In genomic region chr4:56861365-56861764, GRCh38 we compare ENCODE assay signal across 19 cellular contexts. TPM values are rescaled to one million over a fixed set of nuclear protein-coding genes. Genes with fewer than 3 reads are reported as not detected.
DNase-seq lines count a peak whose midpoint lies in the region; ATAC-seq and TF ChIP-seq lines count a peak whose summit lies in the region.
"Had no signal": no experiment of that assay in that cellular context is flagged by ENCODE, and none has a peak within 500 bp of the region (broad histone marks: within the 10 kb centered on the region; RNA-seq: fewer than 3 reads in every experiment).

No MANE protein-coding gene starts in this region.

- no peaks in the 10 kb centered on the region for H3K36me3 Mint-ChIP-seq in activated CD4-positive, alpha-beta T cell treated with anti-CD3 and anti-CD28 coated beads for 36 hours (ENCODE audit: low read depth)
- no peaks in the 10 kb centered on the region for H3K36me3 Mint-ChIP-seq in neural progenitor cell
- H3K36me3 Mint-ChIP-seq: naive B cell had no signal

- no TSS peak for BruUV-seq in mammary epithelial cell (replicated peaks; lab: Mats Ljungman, UMichigan)

- no peak overlapping the region for H3K4me3 ChIP-seq in mammary epithelial cell (replicated peaks in 1 of 3; ENCODE audit: insufficient read depth in 1 of 3, low read depth in 2 of 3, low read length in 3 of 3)
- no peak overlapping the region for H3K4me3 ChIP-seq in neural progenitor cell
- no peak overlapping the region for H3K4me3 ChIP-seq in osteoblast (ENCODE audit: insufficient read depth, low read length)
- H3K4me3 ChIP-seq: ascending aorta, prostate gland, vagina had no signal

- peak; percentile 7 for DNase-seq in activated CD4-positive, alpha-beta T cell treated with anti-CD3 and anti-CD28 coated beads for 36 hours
- DNase-seq in activated CD4-positive, alpha-beta T cell treated with anti-CD3 and anti-CD28 coated beads, Interleukin-2, amount 50 U/mL, for 48 hours = no peak
- DNase-seq in M059J (ENCODE audit: low read depth) (peak; percentile 50), mammary epithelial cell (peak; percentile 16), neural progenitor cell (ENCODE audit: low spot score) (peak; percentile 29), osteoblast (ENCODE audit: insufficient read length, low spot score, missing footprints) (no peak), putamen (ENCODE audit: low spot score) (no peak)
- DNase-seq in stimulated activated CD4-positive, alpha-beta T cell treated with anti-CD3 and anti-CD28 coated beads, Interleukin-15, amount 100 ng/mL, for 24 hours = no peak
- DNase-seq: activated gamma-delta T cell treated with Interleukin-2 at 50 U/mL for 16 hours; CD4-positive, alpha-beta T cell; GF-D8; MV-4-11; naive B cell; NCI-H2081; NCI-H774 had no signal

- H3K9me3 Mint-ChIP-seq in activated CD4-positive, alpha-beta T cell treated with anti-CD3 and anti-CD28 coated beads for 36 hours (ENCODE audit: low read depth) = no peaks in the 10 kb centered on the region
- peaks cover 5% of the 10 kb centered on the region for H3K9me3 Mint-ChIP-seq in neural progenitor cell
- H3K9me3 Mint-ChIP-seq: CD4-positive, alpha-beta T cell; naive B cell had no signal

- no peak overlapping the region for H3K27ac ChIP-seq in mammary epithelial cell (ENCODE audit: insufficient read depth, low read depth, low read length)
- no peak overlapping the region for H3K27ac ChIP-seq in neural progenitor cell
- no peak overlapping the region for H3K27ac ChIP-seq in osteoblast (ENCODE audit: low read depth, low read length)
- H3K27ac ChIP-seq: ascending aorta, prostate gland, vagina had no signal

- no peak for ATAC-seq in activated CD4-positive, alpha-beta T cell treated with anti-CD3 and anti-CD28 coated beads for 36 hours

- H2AFZ ChIP-seq in mammary epithelial cell (ENCODE audit: low read depth, low read length) = no peak overlapping the region
- no peak overlapping the region for H2AFZ ChIP-seq in neural progenitor cell (replicated peaks)
- H2AFZ ChIP-seq in osteoblast (ENCODE audit: low read length) = no peak overlapping the region

- CTCF ChIA-PET in activated CD4-positive, alpha-beta T cell treated with anti-CD3 and anti-CD28 coated beads for 36 hours (lab: Charles Lee) = interaction anchor here (0.6 to 1.4 kb wide), 2 partner anchors 12 to 90 kb away, joined by 3 to 4 read pairs; no protein-coding TSS in a partner anchor
- CTCF ChIA-PET in mammary epithelial cell (lab: Charles Lee; ENCODE audit: low non-redundant PET) = interaction anchor here (0.6 kb wide), 1 partner anchor 178 kb away, joined by 3 read pairs; no protein-coding TSS in a partner anchor

- H3K27me3 ChIP-seq in mammary epithelial cell (ENCODE audit: insufficient read depth, low read length) (no peaks in the 10 kb centered on the region), neural progenitor cell (no peaks in the 10 kb centered on the region), osteoblast (ENCODE audit: insufficient read depth, low read length) (peaks cover 9% of the 10 kb centered on the region)
- H3K27me3 ChIP-seq: ascending aorta, vagina had no signal

- no peaks in the 10 kb centered on the region for H3K36me3 ChIP-seq in mammary epithelial cell (ENCODE audit: insufficient read depth, low read length)
- no peaks in the 10 kb centered on the region for H3K36me3 ChIP-seq in neural progenitor cell
- no peaks in the 10 kb centered on the region for H3K36me3 ChIP-seq in osteoblast (ENCODE audit: insufficient read depth, low read length)
- H3K36me3 ChIP-seq: ascending aorta, prostate gland, vagina had no signal

- TF ChIP-seq CTCF in mammary epithelial cell (conservative IDR thresholded peaks at IDR 0.05 in 1 of 2, IDR thresholded peaks at IDR 0.05 in 1 of 2; ENCODE audit: extremely low read depth in 1 of 2, insufficient read depth in 1 of 2, low read depth in 1 of 2, low read length in 2 of 2) (no peak), neural progenitor cell (IDR thresholded peaks at IDR 0.05) (no peak), osteoblast (IDR thresholded peaks at IDR 0.05; ENCODE audit: extremely low read depth, low read depth, low read length) (no peak)

- H4K20me1 ChIP-seq in mammary epithelial cell (ENCODE audit: insufficient read depth, low read length) (no peaks in the 10 kb centered on the region), neural progenitor cell (ENCODE audit: low read depth) (no peaks in the 10 kb centered on the region), osteoblast (ENCODE audit: insufficient read depth, low read length) (no peaks in the 10 kb centered on the region)

- H3K4me2 ChIP-seq in mammary epithelial cell (ENCODE audit: insufficient read depth, low read depth, low read length) (no peak overlapping the region), neural progenitor cell (no peak overlapping the region), osteoblast (ENCODE audit: insufficient read depth, low read length) (no peak overlapping the region)

- no peak overlapping the region for H3K27ac Mint-ChIP-seq in activated CD4-positive, alpha-beta T cell treated with anti-CD3 and anti-CD28 coated beads for 36 hours
- H3K27ac Mint-ChIP-seq in neural progenitor cell = no peak overlapping the region
- H3K27ac Mint-ChIP-seq: CD4-positive, alpha-beta T cell; naive B cell had no signal

- H3K27me3 Mint-ChIP-seq in activated CD4-positive, alpha-beta T cell treated with anti-CD3 and anti-CD28 coated beads for 36 hours = no peaks in the 10 kb centered on the region
- peaks cover 8% of the 10 kb centered on the region for H3K27me3 Mint-ChIP-seq in neural progenitor cell (ENCODE audit: insufficient read depth, low read depth)
- H3K27me3 Mint-ChIP-seq: CD4-positive, alpha-beta T cell; naive B cell had no signal

- POLR2A ChIA-PET in activated CD4-positive, alpha-beta T cell treated with anti-CD3 and anti-CD28 coated beads for 36 hours (lab: Charles Lee) = no interaction called here

- dilution Hi-C loops in mammary epithelial cell (cut with HindIII; ENCODE audit: low sequenced_read_pairs) = no loop called here

- peaks cover 7% of the 10 kb centered on the region for H3K4me1 Mint-ChIP-seq in activated CD4-positive, alpha-beta T cell treated with anti-CD3 and anti-CD28 coated beads for 36 hours
- peaks cover 7% of the 10 kb centered on the region for H3K4me1 Mint-ChIP-seq in neural progenitor cell
- H3K4me1 Mint-ChIP-seq: naive B cell had no signal

- no peaks in the 10 kb centered on the region for H3K79me2 ChIP-seq in mammary epithelial cell (ENCODE audit: insufficient read depth, low read length)
- no peaks in the 10 kb centered on the region for H3K79me2 ChIP-seq in neural progenitor cell (ENCODE audit: low read depth)
- no peaks in the 10 kb centered on the region for H3K79me2 ChIP-seq in osteoblast (ENCODE audit: insufficient read depth, low read length)

- in situ Hi-C loops in mammary epithelial cell (cut with MboI; ENCODE audit: low sequenced_read_pairs in 2 of 2) = no loop called here

- peaks cover 6% of the 10 kb centered on the region for H3F3A ChIP-seq in neural progenitor cell (ENCODE audit: low read depth)

- H3K9ac ChIP-seq in mammary epithelial cell (ENCODE audit: insufficient read depth, low read length) (no peak overlapping the region), neural progenitor cell (no peak overlapping the region)

- no peak overlapping the region for H3K4me3 Mint-ChIP-seq in activated CD4-positive, alpha-beta T cell treated with anti-CD3 and anti-CD28 coated beads for 36 hours
- no peak overlapping the region for H3K4me3 Mint-ChIP-seq in neural progenitor cell
- H3K4me3 Mint-ChIP-seq: CD4-positive, alpha-beta T cell; naive B cell had no signal

- H3K4me1 ChIP-seq in mammary epithelial cell (ENCODE audit: insufficient read depth, low read length) = no peaks in the 10 kb centered on the region
- peaks cover 4% of the 10 kb centered on the region for H3K4me1 ChIP-seq in neural progenitor cell
- H3K4me1 ChIP-seq in osteoblast (ENCODE audit: insufficient read depth, low read length) = peaks cover 2% of the 10 kb centered on the region
- H3K4me1 ChIP-seq: ascending aorta, prostate gland, vagina had no signal

- H3K9me3 ChIP-seq in mammary epithelial cell (replicated peaks; ENCODE audit: insufficient read depth, low read length) (no peaks in the 10 kb centered on the region), neural progenitor cell (ENCODE audit: low read depth) (no peaks in the 10 kb centered on the region), osteoblast (ENCODE audit: low read depth, low read length) (no peaks in the 10 kb centered on the region)
- H3K9me3 ChIP-seq: ascending aorta, prostate gland, vagina had no signal

- 10% methylated on average over 1 of the region's 1 CpG for WGBS in mammary epithelial cell (ENCODE audit: low coverage, missing lambda C conversion rate)

- intact Hi-C loops in activated CD4-positive, alpha-beta T cell treated with anti-CD3 and anti-CD28 coated beads for 36 hours (cut with DNase I, micrococcal nuclease) = loop anchor here in 1 of 2 experiments (5.0 kb wide), 1 partner anchor 46 kb away; the partner anchor contains the start of gene REST
- intact Hi-C loops in mammary epithelial cell (cut with micrococcal nuclease) = no loop called here

RNA-seq across cellular contexts. Expression of gene SPINK2, which starts 39.9 kb away (rescaled TPM):
- 1 to 10 TPM; 1.3 to 1.9 TPM for total RNA-seq in activated CD4-positive, alpha-beta T cell treated with anti-CD3 and anti-CD28 coated beads for 36 hours
- total RNA-seq in M059J (2014; rRNA removed; shearing (Covaris generic)) = 3.1 TPM in 1 of 2 replicates, not detected in the other
- total RNA-seq in mammary epithelial cell (not detected), neural progenitor cell (ENCODE audit: low replicate concordance) (2.3 TPM in 1 of 2 replicates, not detected in the other), osteoblast (not detected in 2 replicates)
- polyA plus RNA-seq in mammary epithelial cell = not detected
- not detected for polyA minus RNA-seq in mammary epithelial cell
- total RNA-seq: ascending aorta had no signal
- polyA plus RNA-seq: liver had no signal

RNA-seq across cellular contexts. Expression of gene REST, which starts 46.3 kb away (rescaled TPM):
- total RNA-seq in activated CD4-positive, alpha-beta T cell treated with anti-CD3 and anti-CD28 coated beads for 36 hours = 10 to 100 TPM; 44.0 to 44.9 TPM
- total RNA-seq in M059J (2014; rRNA removed; shearing (Covaris generic)) = 19.6 and 26.9 TPM in 2 replicates
- total RNA-seq in mammary epithelial cell = 10 to 100 TPM; 45.6 to 52.2 TPM
- 18.2 TPM for polyA plus RNA-seq in mammary epithelial cell
- polyA minus RNA-seq in mammary epithelial cell = 35.1 TPM
- total RNA-seq in neural progenitor cell (ENCODE audit: low replicate concordance) = 72.0 and 87.3 TPM in 2 replicates
- total RNA-seq in osteoblast = 49.2 and 50.7 TPM in 2 replicates

Comparison
In these comparisons a context has a peak if more than half of its experiments do, and no peak if none do; other contexts are left out.
1. DNase-seq: peak in activated CD4-positive, alpha-beta T cell treated with anti-CD3 and anti-CD28 coated beads for 36 hours (single experiment), M059J (single experiment), mammary epithelial cell (single experiment) and neural progenitor cell (single experiment); none in activated CD4-positive, alpha-beta T cell treated with anti-CD3 and anti-CD28 coated beads, Interleukin-2, amount 50 U/mL, for 48 hours (0 of 2), osteoblast (single experiment), stimulated activated CD4-positive, alpha-beta T cell treated with anti-CD3 and anti-CD28 coated beads, Interleukin-15, amount 100 ng/mL, for 24 hours (single experiment) and putamen (single experiment).